In the genomic region with DNA sequence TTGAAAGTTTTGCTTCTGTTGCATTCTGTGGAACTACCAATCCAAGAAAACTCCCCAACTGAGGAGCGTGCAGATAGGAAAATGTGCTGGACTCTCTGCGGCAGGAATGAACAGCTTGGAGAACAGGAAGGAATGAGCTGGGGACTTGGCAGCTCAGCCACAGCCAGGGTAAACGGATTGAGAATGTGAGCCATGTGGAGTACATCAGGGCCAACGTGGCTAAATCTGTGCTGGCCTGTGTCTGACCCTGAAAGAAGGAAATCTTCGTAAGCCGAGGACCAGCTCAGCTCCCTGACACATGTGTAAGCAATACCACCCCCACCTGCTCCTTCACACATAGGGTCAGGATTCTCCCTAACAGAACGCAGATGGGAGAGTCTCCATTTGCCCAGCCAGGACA, we compare ENCODE assay signal across 24 cellular contexts.
"Had no signal": no experiment of that assay in that cellular context is flagged by ENCODE, and none has a peak within 500 bp of the region (broad histone marks: within the 10 kb centered on the region; RNA-seq: fewer than 3 reads in every experiment).

No MANE protein-coding gene starts in this region.

- H3K4me1 Mint-ChIP-seq: activated naive CD8-positive, alpha-beta T cell treated with anti-CD3 and anti-CD28 coated beads for 36 hours; naive thymus-derived CD8-positive, alpha-beta T cell; T-cell had no signal

- H3K4me1 ChIP-seq: adrenal gland, testis, uterus had no signal

- H3K27me3 Mint-ChIP-seq: activated naive CD8-positive, alpha-beta T cell treated with anti-CD3 and anti-CD28 coated beads for 36 hours; naive thymus-derived CD8-positive, alpha-beta T cell; T-cell had no signal

- H3K27ac ChIP-seq: adrenal gland, brain microvascular endothelial cell, esophagus muscularis mucosa, testis, uterus had no signal

- H3K9me3 ChIP-seq: adrenal gland, esophagus muscularis mucosa, testis, uterus had no signal

- H3K4me3 Mint-ChIP-seq: activated naive CD4-positive, alpha-beta T cell treated with anti-CD3 and anti-CD28 coated beads for 36 hours; activated naive CD8-positive, alpha-beta T cell treated with anti-CD3 and anti-CD28 coated beads for 36 hours; naive thymus-derived CD8-positive, alpha-beta T cell; neural crest cell; T-cell had no signal

- H3K36me3 ChIP-seq: adrenal gland, brain microvascular endothelial cell, esophagus muscularis mucosa, uterus had no signal

- H3K36me3 Mint-ChIP-seq: T-cell had no signal

- DNase-seq: activated CD4-positive, alpha-beta T cell treated with anti-CD3 and anti-CD28 coated beads for 4 hours; activated CD4-positive, alpha-beta T cell treated with anti-CD3 and anti-CD28 coated beads, Interleukin-2, amount 50 U/mL, for 4 hours; activated effector memory CD4-positive, alpha-beta T cell treated with anti-CD3 and anti-CD28 coated beads, Interleukin-2, amount 50 U/mL, for 16 hours; activated naive CD4-positive, alpha-beta T cell treated with anti-CD3 and anti-CD28 coated beads for 36 hours; activated naive CD8-positive, alpha-beta T cell treated with anti-CD3 and anti-CD28 coated beads for 36 hours; adrenal gland; brain microvascular endothelial cell; central memory CD4-positive, alpha-beta T cell; dermis blood vessel endothelial cell; effector CD4-positive, alpha-beta T cell; foreskin melanocyte; midbrain; naive thymus-derived CD8-positive, alpha-beta T cell; nucleus accumbens; posterior cingulate gyrus; right cardiac atrium; stimulated activated CD4-positive, alpha-beta T cell treated with anti-CD3 and anti-CD28 coated beads, Interleukin-4, amount 100 ng/mL, for 1 hour; stimulated activated naive CD8-positive, alpha-beta T cell treated with anti-CD3 and anti-CD28 coated beads, Interleukin-15, Interleukin-2, amounts not matched to agents 100 U/mL and 50 U/mL, for 24 hours; T-cell; testis; trophoblast cell; uterus had no signal

- H3K27ac Mint-ChIP-seq: activated naive CD4-positive, alpha-beta T cell treated with anti-CD3 and anti-CD28 coated beads for 36 hours; activated naive CD8-positive, alpha-beta T cell treated with anti-CD3 and anti-CD28 coated beads for 36 hours; naive thymus-derived CD8-positive, alpha-beta T cell; T-cell had no signal

- H3K27me3 ChIP-seq: adrenal gland, brain microvascular endothelial cell, esophagus muscularis mucosa, testis, uterus had no signal

- H3K4me3 ChIP-seq: adrenal gland, esophagus muscularis mucosa, testis, uterus had no signal
